ENCODE assay signal across 8 cellular contexts in the genomic region with DNA sequence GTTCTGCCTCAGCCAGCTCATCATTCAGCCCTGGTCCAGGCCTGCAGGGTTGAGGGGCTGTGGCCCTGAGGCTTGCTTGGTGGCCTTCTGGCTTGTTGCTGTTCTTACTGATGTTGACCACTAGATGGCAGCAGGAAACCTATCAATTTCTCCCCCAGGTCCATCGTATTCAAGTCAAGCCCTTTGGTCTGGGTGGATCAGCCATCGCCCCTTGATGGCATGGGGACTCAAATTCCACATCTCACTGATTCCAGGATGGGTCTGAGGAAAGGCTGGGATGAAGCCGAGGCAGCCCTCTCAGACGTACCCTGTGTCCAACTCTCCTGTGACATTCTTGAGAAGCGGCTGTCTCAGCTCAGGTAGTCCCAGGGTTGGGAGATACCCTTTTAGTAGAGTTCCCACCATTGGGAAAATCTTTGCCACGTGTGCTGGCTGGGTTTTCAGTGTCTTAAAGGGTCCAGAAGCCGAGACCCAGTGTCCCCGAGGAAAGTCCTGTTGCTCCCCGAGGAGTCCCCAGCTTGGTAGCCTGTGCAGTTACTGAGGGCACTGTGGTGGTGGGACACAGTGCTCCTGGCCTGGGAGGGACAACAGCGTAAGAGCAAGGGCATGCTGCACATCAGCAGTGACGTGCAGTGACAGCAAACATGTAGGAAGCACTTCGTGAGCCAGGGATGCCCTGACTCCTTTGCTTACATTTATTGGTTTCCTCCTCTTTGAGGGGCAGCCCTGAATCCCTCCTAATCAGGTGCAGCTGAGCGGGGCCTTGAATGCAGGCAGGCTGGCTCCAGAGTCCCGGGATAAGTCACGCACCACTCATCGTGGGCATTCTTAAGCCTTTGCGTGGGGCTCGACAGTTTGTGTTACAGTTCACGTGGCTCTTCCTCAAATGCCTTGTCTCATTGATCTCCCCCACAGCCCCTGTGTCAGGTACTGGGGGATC. TPM values are rescaled to one million over a fixed set of nuclear protein-coding genes. Genes with fewer than 3 reads are reported as not detected.
DNase-seq lines count a peak whose midpoint lies in the region; ATAC-seq and TF ChIP-seq lines count a peak whose summit lies in the region.

No MANE protein-coding gene starts in this region.

- H3K4me3 ChIP-seq in Panc1 (ENCODE audit: low read depth in 2 of 2, low read length in 2 of 2) (no peak overlapping the region), heart left ventricle (no peak overlapping the region)

- ATAC-seq in Panc1 (peak; percentile 89), heart left ventricle (peak; percentile 6 to 44 (median 26)), GM18498 (IDR thresholded peaks at IDR 0.05; ENCODE audit: unreplicated experiment) (no peak), GM18867 (IDR thresholded peaks at IDR 0.05; ENCODE audit: unreplicated experiment) (no peak)
- ATAC-seq in activated naive CD4-positive, alpha-beta T cell treated with anti-CD3 and anti-CD28 coated beads, Interleukin-2, amount 50 U/mL, for 72 hours: peak; percentile 73 to 76

- H3K36me3 Mint-ChIP-seq in activated naive CD4-positive, alpha-beta T cell treated with anti-CD3 and anti-CD28 coated beads, Interleukin-2, amount 50 U/mL, for 72 hours: no peaks in the 10 kb centered on the region
- no peaks in the 10 kb centered on the region for H3K36me3 Mint-ChIP-seq in progenitor cell of endocrine pancreas (ENCODE audit: insufficient read depth)

- H3K4me1 ChIP-seq in Panc1 (ENCODE audit: control insufficient read depth, insufficient read depth, low read length): no peaks in the 10 kb centered on the region
- peaks cover 13 to 98% (median 76%) of the 10 kb centered on the region in 12 donors for H3K4me1 ChIP-seq in heart left ventricle

- no peak overlapping the region for H3K4me3 Mint-ChIP-seq in progenitor cell of endocrine pancreas (ENCODE audit: low read depth)

- H3K9me3 ChIP-seq in Panc1 (ENCODE audit: control insufficient read depth, insufficient read depth, low read depth, low read length) (no peaks in the 10 kb centered on the region), heart left ventricle (no peaks in the 10 kb centered on the region)

- H3K9me3 Mint-ChIP-seq in activated naive CD4-positive, alpha-beta T cell treated with anti-CD3 and anti-CD28 coated beads, Interleukin-2, amount 50 U/mL, for 72 hours: no peaks in the 10 kb centered on the region
- no peaks in the 10 kb centered on the region for H3K9me3 Mint-ChIP-seq in progenitor cell of endocrine pancreas (ENCODE audit: low read depth)

- H3K36me3 ChIP-seq in Panc1 (ENCODE audit: control insufficient read depth, insufficient read depth, low read length): no peaks in the 10 kb centered on the region
- H3K36me3 ChIP-seq in heart left ventricle: no peaks in the 10 kb centered on the region

- CTCF ChIA-PET in Panc1 (lab: Charles Lee): interaction anchor here (0.5 to 0.9 kb wide), 2 partner anchors 72 to 140 kb away, joined by 3 read pairs; no protein-coding TSS in a partner anchor

- no peak for TF ChIP-seq POLR2A in heart left ventricle (IDR thresholded peaks at IDR 0.05)

- POLR2A ChIA-PET in Panc1 (lab: Charles Lee): no interaction called here

- no TSS peak for BruUV-seq in Panc1 (replicated peaks; lab: Mats Ljungman, UMichigan)

- H3K27ac ChIP-seq in Panc1 (ENCODE audit: low read length) (no peak overlapping the region), heart left ventricle (peak overlapping the region in 3 of 12 donors; percentile 28 to 80 (median 36))

- H3K27me3 ChIP-seq in Panc1 (ENCODE audit: control insufficient read depth, insufficient read depth, low read length): no peaks in the 10 kb centered on the region
- no peaks in the 10 kb centered on the region for H3K27me3 ChIP-seq in heart left ventricle

- 70 to 74% (median 73%) methylated on average over 18 to 19 of the region's 19 CpGs for WGBS in heart left ventricle, 4 donors

- TF ChIP-seq CTCF in Panc1 (IDR thresholded peaks at IDR 0.05) (peak; percentile 75), heart left ventricle (IDR thresholded peaks at IDR 0.05) (peak; percentile 70 to 88 (median 81)), progenitor cell of endocrine pancreas (IDR thresholded peaks at IDR 0.05; ENCODE audit: unreplicated experiment) (peak; percentile 98)

- intact Hi-C loops in Panc1 (cut with micrococcal nuclease; ENCODE audit: unreplicated experiment) (loop anchor here (1.0 kb wide), 1 partner anchor 140 kb away; no protein-coding TSS in a partner anchor), heart left ventricle (cut with DNase I) (loop anchor here (1.0 to 10.0 kb wide), 8 partner anchors 63 to 669 kb away; no protein-coding TSS in a partner anchor)

- in situ Hi-C loops in Panc1 (cut with HindIII; ENCODE audit: low pct_unique_long_range_greater_than_20kb, low sequenced_read_pairs): no loop called here

- H3K27ac Mint-ChIP-seq in activated naive CD4-positive, alpha-beta T cell treated with anti-CD3 and anti-CD28 coated beads, Interleukin-2, amount 50 U/mL, for 72 hours: no peak overlapping the region
- H3K27ac Mint-ChIP-seq in progenitor cell of endocrine pancreas: no peak overlapping the region

- H3K4me1 Mint-ChIP-seq in progenitor cell of endocrine pancreas (ENCODE audit: low read depth): peaks cover 5% of the 10 kb centered on the region

- DNase-seq in Daoy (ENCODE audit: low read depth): peak; percentile 76
- peak; percentile 10 for DNase-seq in KG1 (lab: John Stamatoyannopoulos, UW)
- DNase-seq in Panc1 (ENCODE audit: low read depth, low spot score): peak; percentile 46
- peak in 1 of 2 donors; percentile 46 for DNase-seq in activated naive CD4-positive, alpha-beta T cell treated with anti-CD3 and anti-CD28 coated beads, Interleukin-2, amount 50 U/mL, for 72 hours (ENCODE audit: low spot score in 2 of 2)
- DNase-seq in heart left ventricle: peak in 2 of 5 donors; percentile 37 to 52
- DNase-seq in progenitor cell of endocrine pancreas (ENCODE audit: low spot score, unreplicated experiment): peak; percentile 52

- H3K27me3 Mint-ChIP-seq in progenitor cell of endocrine pancreas: peaks cover 7% of the 10 kb centered on the region

RNA-seq across cellular contexts. Expression of gene TSPAN9, which starts 58.6 kb away (rescaled TPM):
- total RNA-seq in Daoy (2014; rRNA removed; shearing (Covaris generic)): 9.8 and 13.7 TPM in 2 replicates
- total RNA-seq in Panc1 (2021; ENCODE audit: unreplicated experiment): 7.7 TPM
- 14.9 TPM for polyA plus RNA-seq in Panc1 (2012; ENCODE audit: insufficient read length)
- total RNA-seq in activated naive CD4-positive, alpha-beta T cell treated with anti-CD3 and anti-CD28 coated beads, Interleukin-2, amount 50 U/mL, for 72 hours: under 1 TPM; 0.50 to 0.97 TPM
- 100 to 1,000 TPM in 8 of 9 donors, 10 to 100 TPM in 1; 70.0 to 387 (median 158) TPM for total RNA-seq in heart left ventricle
- polyA plus RNA-seq in heart left ventricle: 100 to 1,000 TPM; 109 to 120 TPM
- total RNA-seq in progenitor cell of endocrine pancreas: 30.4 and 30.9 TPM in 2 replicates

Comparison
In these comparisons a context has a peak if more than half of its experiments do, and no peak if none do; other contexts are left out.
1. ATAC-seq: peak in Panc1 (single experiment), activated naive CD4-positive, alpha-beta T cell treated with anti-CD3 and anti-CD28 coated beads, Interleukin-2, amount 50 U/mL, for 72 hours (2 of 2) and heart left ventricle (4 of 4); none in GM18498 (single experiment) and GM18867 (single experiment).
2. Peak in every context shown above with its lines, with median percentiles within 50 percentile points of each other: CTCF ChIP-seq.